8 cellular contexts compared by ENCODE assay signal in genomic region chr1:120121830-120122559, GRCh38.
A peak's percentile ranks its signal among the peaks of the same experiment; 100 is the strongest.
DNase-seq lines count a peak whose midpoint lies in the region; ATAC-seq and TF ChIP-seq lines count a peak whose summit lies in the region.
"Not testable (repeated sequence)": the region's sequence is repeated elsewhere in the genome, so short reads cannot be mapped to it uniquely, and the experiment has no call there.

No MANE protein-coding gene starts in this region.

- H3K36me3 Mint-ChIP-seq in activated naive CD8-positive, alpha-beta T cell; stimulated activated effector memory CD8-positive, alpha-beta T cell treated with anti-CD3 and anti-CD28 coated beads, Interleukin-12 subunit alpha, Interleukin-12 subunit beta, amount 100 ng/mL, for 72 hours: not testable (repeated sequence)

- peak overlapping the region; percentile 37 for H3K4me3 Mint-ChIP-seq in activated naive CD8-positive, alpha-beta T cell
- H3K4me3 Mint-ChIP-seq in stimulated activated effector memory CD8-positive, alpha-beta T cell treated with anti-CD3 and anti-CD28 coated beads, Interleukin-12 subunit alpha, Interleukin-12 subunit beta, amount 100 ng/mL, for 72 hours, result peak overlapping the region; percentile 42

- not testable (repeated sequence) for H3K27me3 Mint-ChIP-seq in activated naive CD8-positive, alpha-beta T cell

- H3K4me1 Mint-ChIP-seq in activated naive CD8-positive, alpha-beta T cell (ENCODE audit: low read depth), result peaks cover 17% of the 10 kb centered on the region
- peaks cover 21% of the 10 kb centered on the region for H3K4me1 Mint-ChIP-seq in stimulated activated effector memory CD8-positive, alpha-beta T cell treated with anti-CD3 and anti-CD28 coated beads, Interleukin-12 subunit alpha, Interleukin-12 subunit beta, amount 100 ng/mL, for 72 hours

- peak; percentile 75 for ATAC-seq in GM18505 (IDR thresholded peaks at IDR 0.05; ENCODE audit: unreplicated experiment)
- peak; percentile 91 for ATAC-seq in GM19395 (IDR thresholded peaks at IDR 0.05; ENCODE audit: unreplicated experiment)
- peak; percentile 75 for ATAC-seq in GM21825 (IDR thresholded peaks at IDR 0.05; ENCODE audit: unreplicated experiment)
- ATAC-seq in HG03064 (IDR thresholded peaks at IDR 0.05; ENCODE audit: low read depth, unreplicated experiment), result peak; percentile 86
- peak; percentile 57 for ATAC-seq in HG03565 (IDR thresholded peaks at IDR 0.05; ENCODE audit: unreplicated experiment)
- ATAC-seq in stimulated activated effector memory CD8-positive, alpha-beta T cell treated with anti-CD3 and anti-CD28 coated beads, Interleukin-12 subunit alpha, Interleukin-12 subunit beta, amount 100 ng/mL, for 72 hours, result peak; percentile 94

- not testable (repeated sequence) for H3K27ac Mint-ChIP-seq in activated naive CD8-positive, alpha-beta T cell
- peak overlapping the region; percentile 75 for H3K27ac Mint-ChIP-seq in stimulated activated effector memory CD8-positive, alpha-beta T cell treated with anti-CD3 and anti-CD28 coated beads, Interleukin-12 subunit alpha, Interleukin-12 subunit beta, amount 100 ng/mL, for 72 hours

- not testable (repeated sequence) for TF ChIP-seq POLR2A in GM18505 (IDR thresholded peaks at IDR 0.05; ENCODE audit: borderline replicate concordance, extremely low read depth, insufficient read depth, insufficient read length)

- not testable (repeated sequence) for H3K9me3 Mint-ChIP-seq in activated naive CD8-positive, alpha-beta T cell (ENCODE audit: low read depth); stimulated activated effector memory CD8-positive, alpha-beta T cell treated with anti-CD3 and anti-CD28 coated beads, Interleukin-12 subunit alpha, Interleukin-12 subunit beta, amount 100 ng/mL, for 72 hours

- peak; percentile 61 for DNase-seq in SKM-1 treated with dmso at 0.1 percent for 144 hours (lab: John Stamatoyannopoulos, UW; ENCODE audit: unreplicated experiment)
- DNase-seq in stimulated activated effector memory CD8-positive, alpha-beta T cell treated with anti-CD3 and anti-CD28 coated beads, Interleukin-12 subunit alpha, Interleukin-12 subunit beta, amount 100 ng/mL, for 72 hours (ENCODE audit: low spot score in 2 of 2), result not testable (repeated sequence)
